7 cellular contexts compared by ENCODE assay signal in genomic region chr9:111299604-111299936, GRCh38. TPM values are rescaled to one million over a fixed set of nuclear protein-coding genes. Genes with fewer than 3 reads are reported as not detected.
"Had no signal": no experiment of that assay in that cellular context is flagged by ENCODE, and none has a peak within 500 bp of the region (broad histone marks: within the 10 kb centered on the region; RNA-seq: fewer than 3 reads in every experiment).

No MANE protein-coding gene starts in this region.

RNA-seq across cellular contexts. Expression of gene OR2K2, which starts 30.5 kb away (rescaled TPM):
- total RNA-seq: activated naive CD4-positive, alpha-beta T cell treated with anti-CD3 and anti-CD28 coated beads, Interleukin-2, amount 50 U/mL, for 72 hours; activated T-cell treated with anti-CD3 and anti-CD28 coated beads, Interleukin-2, amount 50 U/mL, for 4 hours; esophagus squamous epithelium; foreskin keratinocyte; left lung; SJSA1 had no signal
- polyA plus RNA-seq: foreskin keratinocyte, heart left ventricle had no signal
